ENCODE assay signal across 15 cellular contexts in genomic region chr2:172284209-172284608, GRCh38.
"Had no signal": no experiment of that assay in that cellular context is flagged by ENCODE, and none has a peak within 500 bp of the region (broad histone marks: within the 10 kb centered on the region; RNA-seq: fewer than 3 reads in every experiment).

No MANE protein-coding gene starts in this region.

- H3K9me3 Mint-ChIP-seq: activated CD8-positive, alpha-beta T cell treated with anti-CD3 and anti-CD28 coated beads for 36 hours; activated naive CD8-positive, alpha-beta T cell treated with anti-CD3 and anti-CD28 coated beads, Interleukin-2, amount 10 ng/mL, durations not matched to agents 7 days and 5 days had no signal

- H3K36me3 ChIP-seq: cardiac muscle cell, gastroesophageal sphincter, left ventricle myocardium inferior, right lobe of liver, upper lobe of left lung had no signal

- H3K36me3 Mint-ChIP-seq: activated naive CD8-positive, alpha-beta T cell treated with anti-CD3 and anti-CD28 coated beads, Interleukin-2, amount 10 ng/mL, durations not matched to agents 7 days and 5 days had no signal

- H3K4me3 ChIP-seq: cardiac muscle cell, gastroesophageal sphincter, left ventricle myocardium inferior, right lobe of liver, upper lobe of left lung had no signal

- DNase-seq: activated CD4-positive, alpha-beta T cell treated with anti-CD3 and anti-CD28 coated beads for 4 hours; activated CD8-positive, alpha-beta memory T cell treated with anti-CD3 and anti-CD28 coated beads, Interleukin-2, amount 50 U/mL, for 48 hours; activated CD8-positive, alpha-beta T cell treated with anti-CD3 and anti-CD28 coated beads for 36 hours; activated naive CD8-positive, alpha-beta T cell treated with anti-CD3 and anti-CD28 coated beads, Interleukin-2, amount 10 ng/mL, durations not matched to agents 7 days and 5 days; effector CD4-positive, alpha-beta T cell; kidney; left ventricle myocardium inferior; right lobe of liver; stimulated activated CD4-positive, alpha-beta T cell treated with anti-CD3 and anti-CD28 coated beads, Interleukin-2, amount 100 ng/mL, for 24 hours; stimulated activated naive CD4-positive, alpha-beta T cell; T1000; upper lobe of left lung had no signal

- H3K4me3 Mint-ChIP-seq: activated CD8-positive, alpha-beta T cell treated with anti-CD3 and anti-CD28 coated beads for 36 hours; activated naive CD8-positive, alpha-beta T cell treated with anti-CD3 and anti-CD28 coated beads, Interleukin-2, amount 10 ng/mL, durations not matched to agents 7 days and 5 days had no signal

- H3K27me3 ChIP-seq: cardiac muscle cell, gastroesophageal sphincter, right lobe of liver, upper lobe of left lung had no signal

- H3K27ac Mint-ChIP-seq: activated CD8-positive, alpha-beta T cell treated with anti-CD3 and anti-CD28 coated beads for 36 hours; activated naive CD8-positive, alpha-beta T cell treated with anti-CD3 and anti-CD28 coated beads, Interleukin-2, amount 10 ng/mL, durations not matched to agents 7 days and 5 days; progenitor cell of endocrine pancreas had no signal

- H3K27me3 Mint-ChIP-seq: activated CD8-positive, alpha-beta T cell treated with anti-CD3 and anti-CD28 coated beads for 36 hours had no signal

- H3K9me3 ChIP-seq: gastroesophageal sphincter, left ventricle myocardium inferior, right lobe of liver, upper lobe of left lung had no signal

- H3K27ac ChIP-seq: right lobe of liver, upper lobe of left lung had no signal

- FAIRE-seq: kidney had no signal

- H3K4me1 ChIP-seq: right lobe of liver had no signal
